In genomic region chr6:166627875-166628849, GRCh38 we compare ENCODE assay signal across 8 cellular contexts. TPM values are rescaled to one million over a fixed set of nuclear protein-coding genes. Genes with fewer than 3 reads are reported as not detected.
DNase-seq lines count a peak whose midpoint lies in the region; ATAC-seq lines count a peak whose summit lies in the region.

No MANE protein-coding gene starts in this region.

- 2% methylated on average over 60 to 61 of the region's 62 CpGs for WGBS in ectodermal cell, 2 experiments

- peak overlapping the region; percentile 51 for H3K4me3 ChIP-seq in ectodermal cell (ENCODE audit: insufficient read depth, low read depth, low read length)

- DNase-seq in 8988T (peak; percentile 48), NCI-H2227 treated with DMSO at 0.1 percent for 48 hours (lab: John Stamatoyannopoulos, UW) (peak; percentile 43), medulla oblongata (ENCODE audit: extremely low spot score) (peak; percentile 60)
- peak; percentile 28 to 33 for DNase-seq in activated CD4-positive, alpha-beta T cell treated with anti-CD3 and anti-CD28 coated beads, Interleukin-2, amount 50 U/mL, for 4 hours
- DNase-seq in stimulated activated CD8-positive, alpha-beta memory T cell treated with anti-CD3 and anti-CD28 coated beads, Interleukin-15, amount 100 ng/mL, for 4 hours (ENCODE audit: low read depth in 2 of 2), result peak; percentile 9 to 13

- H3K4me1 ChIP-seq in ectodermal cell (ENCODE audit: control insufficient read depth, insufficient read depth, low read length), result peaks cover 14% of the 10 kb centered on the region

- ATAC-seq in GM18867 (IDR thresholded peaks at IDR 0.05; ENCODE audit: unreplicated experiment) (peak; percentile 28), HG03066 (IDR thresholded peaks at IDR 0.05; ENCODE audit: low read depth, unreplicated experiment) (peak; percentile 15)

- no peaks in the 10 kb centered on the region for H3K9me3 ChIP-seq in ectodermal cell (ENCODE audit: control insufficient read depth, low read length)

- peaks cover 49% of the 10 kb centered on the region for H3K27me3 ChIP-seq in ectodermal cell (ENCODE audit: control insufficient read depth, insufficient read depth, low read length, poor library complexity, severe bottlenecking)

- no peaks in the 10 kb centered on the region for H3K36me3 ChIP-seq in ectodermal cell (ENCODE audit: control insufficient read depth, insufficient read depth, low read length)

- H3K27ac ChIP-seq in ectodermal cell (ENCODE audit: insufficient read depth, low read depth, low read length, poor library complexity, severe bottlenecking), result peak overlapping the region; percentile 79

RNA-seq across cellular contexts. Expression of gene RPS6KA2, which starts 1.1 kb away (rescaled TPM):
- 9.4 TPM for polyA plus RNA-seq in ectodermal cell (2013, experiment 1 of 4)
- polyA plus RNA-seq in ectodermal cell (2013, experiment 2 of 4), result 10.9 TPM
- 7.2 TPM for polyA plus RNA-seq in ectodermal cell (2013, experiment 3 of 4)
- polyA plus RNA-seq in ectodermal cell (2013, experiment 4 of 4), result 7.3 TPM

RNA-seq across cellular contexts. Expression of gene RAMACL, which starts 41.7 kb away (rescaled TPM):
- not detected for polyA plus RNA-seq in ectodermal cell (2013, experiment 1 of 4)
- not detected for polyA plus RNA-seq in ectodermal cell (2013, experiment 2 of 4)
- 0.16 TPM for polyA plus RNA-seq in ectodermal cell (2013, experiment 3 of 4)
- polyA plus RNA-seq in ectodermal cell (2013, experiment 4 of 4), result 0.41 TPM

Comparison
In these comparisons a context has a peak if more than half of its experiments do, and no peak if none do; other contexts are left out.
1. Peak in every context shown above with its lines: DNase-seq, ATAC-seq, H3K4me3 ChIP-seq and H3K27ac ChIP-seq.